Comparison of ENCODE assay signal across 1 cellular context in genomic region chr1:67748630-67749029, GRCh38.
A peak's percentile ranks its signal among the peaks of the same experiment; 100 is the strongest.
TF ChIP-seq lines count a peak whose summit lies in the region.

No MANE protein-coding gene starts in this region.

TF ChIP-seq in K562, 482 proteins besides CTCF, POLR2A, EP300 and RAD21 (continued from another document and continues in another):
- no peak for TF ChIP-seq GABPB1 (CRISPR knock-in tag; IDR thresholded peaks at IDR 0.05)
- TF ChIP-seq HNRNPUL1 (IDR thresholded peaks at IDR 0.05; ENCODE audit: low read length) = no peak
- TF ChIP-seq DMBX1 (CRISPR knock-in tag; IDR thresholded peaks at IDR 0.05; ENCODE audit: borderline replicate concordance) = 0 out of 2 replicates have a peak, but pooled peaks have one; percentile 19
- no peak for TF ChIP-seq PCBP1 (IDR thresholded peaks at IDR 0.05; ENCODE audit: low read depth, low read length, poor library complexity, severe bottlenecking)
- no peak for TF ChIP-seq PPARD (CRISPR knock-in tag; IDR thresholded peaks at IDR 0.05)
- TF ChIP-seq GTF2A2 (tag; IDR thresholded peaks at IDR 0.05) = no peak
- no peak for TF ChIP-seq ZNF444 (CRISPR knock-in tag; IDR thresholded peaks at IDR 0.05)
- no peak for TF ChIP-seq GTF2B (IDR thresholded peaks at IDR 0.05; ENCODE audit: extremely low read depth, insufficient read length)
- 0 out of 2 replicates have a peak, but pooled peaks have one; percentile 12 for TF ChIP-seq SMARCA4 (IDR thresholded peaks at IDR 0.05)
- no peak for TF ChIP-seq ZNF699 (CRISPR knock-in tag; IDR thresholded peaks at IDR 0.05; ENCODE audit: insufficient replicate concordance)
- no peak for TF ChIP-seq RBM17 (IDR thresholded peaks at IDR 0.05; ENCODE audit: borderline replicate concordance, low read depth, low read length)
- no peak for TF ChIP-seq BDP1 (IDR thresholded peaks at IDR 0.05; ENCODE audit: insufficient read depth, insufficient read length)
- TF ChIP-seq HDAC1 (IDR thresholded peaks at IDR 0.05) = 0 out of 4 replicates have a peak, but pooled peaks of 1 of the 2 experiments have one; percentile 19
- TF ChIP-seq EGR1 (conservative IDR thresholded peaks at IDR 0.05) = peak; percentile 30; the same call in 1 of the 2 replicates
- no peak for TF ChIP-seq IRF9 (tag; IDR thresholded peaks at IDR 0.05)
- TF ChIP-seq ZNF436 (CRISPR knock-in tag; IDR thresholded peaks at IDR 0.05) = no peak
- 0 out of 2 replicates have a peak, but pooled peaks have one; percentile 15 for TF ChIP-seq VEZF1 (CRISPR knock-in tag; IDR thresholded peaks at IDR 0.05)
- no peak for TF ChIP-seq POU5F1 (IDR thresholded peaks at IDR 0.05; ENCODE audit: borderline replicate concordance, low read depth, low read length, partially characterized antibody)
- no peak for TF ChIP-seq NR3C1 (CRISPR knock-in tag; IDR thresholded peaks at IDR 0.05)
- no peak for TF ChIP-seq TAF7 (tag; IDR thresholded peaks at IDR 0.05)
- no peak for TF ChIP-seq ZSCAN29 (IDR thresholded peaks at IDR 0.05)
- TF ChIP-seq EHMT2 (IDR thresholded peaks at IDR 0.05) = 0 out of 2 replicates have a peak, but pooled peaks have one; percentile 26
- TF ChIP-seq MCM5 (IDR thresholded peaks at IDR 0.05; ENCODE audit: low read depth) = no peak
- no peak for TF ChIP-seq ELF1 (tag; IDR thresholded peaks at IDR 0.05)
- no peak for TF ChIP-seq POLR3G (IDR thresholded peaks at IDR 0.05; ENCODE audit: extremely low read depth, insufficient read length, insufficient replicate concordance)
- TF ChIP-seq, protein P1, sequence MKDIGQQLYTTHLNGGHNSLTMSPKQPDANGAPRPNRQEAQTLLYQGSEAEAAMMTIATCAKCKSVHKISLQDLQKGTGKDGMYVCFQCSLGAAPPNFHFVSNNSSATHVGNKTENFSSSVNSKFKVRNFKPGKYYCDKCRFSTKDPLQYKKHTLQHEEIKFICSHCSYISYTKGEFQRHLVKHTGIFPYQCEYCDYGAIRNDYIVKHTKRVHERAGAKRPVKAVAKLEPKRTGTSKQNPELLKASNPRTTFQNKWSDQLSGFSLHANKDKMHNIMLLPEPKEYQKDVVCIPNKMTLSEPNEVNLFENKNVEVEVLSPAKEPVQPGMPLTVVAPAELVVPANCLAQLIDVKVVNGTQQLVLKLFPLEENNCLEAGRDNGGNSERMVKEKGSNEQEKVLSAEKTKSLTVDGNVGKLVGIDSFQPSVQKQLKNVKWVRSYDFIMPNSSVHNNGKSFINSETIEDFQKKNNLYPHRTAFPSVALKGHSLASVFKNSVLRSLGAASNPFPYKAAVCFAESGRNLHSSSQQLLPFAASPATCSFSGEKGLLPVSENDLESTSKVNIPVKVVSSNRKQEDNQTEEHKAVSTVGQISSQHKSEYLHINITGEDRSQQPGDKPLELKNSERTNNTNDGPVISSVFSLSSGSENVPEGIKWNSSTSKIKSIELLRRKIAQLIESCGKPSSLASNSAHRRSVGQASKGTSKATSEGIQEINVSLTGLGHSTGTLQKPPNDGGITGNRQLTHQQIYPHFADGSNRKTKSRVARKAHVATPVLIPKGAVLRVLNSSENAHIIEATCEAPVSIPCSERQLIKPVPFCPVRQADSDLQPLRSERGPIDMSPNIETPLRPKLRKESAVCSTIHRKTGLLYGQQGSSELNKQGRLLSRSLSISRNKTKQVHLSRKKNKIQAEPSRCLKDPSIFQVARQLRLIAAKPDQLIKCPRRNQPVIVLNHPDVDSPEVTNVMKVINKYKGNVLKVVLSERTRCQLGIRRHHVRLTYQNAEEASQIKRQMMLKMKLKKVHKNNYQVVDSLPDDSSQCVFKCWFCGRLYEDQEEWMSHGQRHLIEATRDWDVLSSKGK (CRISPR knock-in tag; IDR thresholded peaks at IDR 0.05) = no peak
- TF ChIP-seq CHAMP1 (IDR thresholded peaks at IDR 0.05) = no peak
- no peak for TF ChIP-seq NFRKB (IDR thresholded peaks at IDR 0.05; ENCODE audit: low read depth)
- TF ChIP-seq ZNF143 (CRISPR knock-in tag; IDR thresholded peaks at IDR 0.05) = no peak
- no peak for TF ChIP-seq HINFP (tag; conservative IDR thresholded peaks at IDR 0.05; ENCODE audit: low read depth)
- no peak for TF ChIP-seq FOXM1 (IDR thresholded peaks at IDR 0.05; ENCODE audit: low read depth)
- TF ChIP-seq FOXM1 (CRISPR knock-in tag; IDR thresholded peaks at IDR 0.05; ENCODE audit: low read depth) = no peak
- no peak for TF ChIP-seq ZNF76 (CRISPR knock-in tag; IDR thresholded peaks at IDR 0.05; ENCODE audit: borderline replicate concordance)
- TF ChIP-seq SP1 (CRISPR knock-in tag; IDR thresholded peaks at IDR 0.05) = no peak
- no peak for TF ChIP-seq TBP (optimal IDR thresholded peaks at IDR 0.05; ENCODE audit: low read depth, low read length)
- TF ChIP-seq RNF219 (CRISPR knock-in tag; IDR thresholded peaks at IDR 0.05) = no peak
- TF ChIP-seq SETDB1 (IDR thresholded peaks at IDR 0.05; ENCODE audit: low read length) = no peak
- no peak for TF ChIP-seq MAFG (tag; conservative IDR thresholded peaks at IDR 0.05)
- 0 out of 2 replicates have a peak, but pooled peaks have one; percentile 15 for TF ChIP-seq SMARCE1 (IDR thresholded peaks at IDR 0.05)
- TF ChIP-seq CCAR2 (IDR thresholded peaks at IDR 0.05; ENCODE audit: low read depth, low read length) = no peak
- no peak for TF ChIP-seq MBD1 (CRISPR knock-in tag; IDR thresholded peaks at IDR 0.05)
- TF ChIP-seq, protein P2, sequence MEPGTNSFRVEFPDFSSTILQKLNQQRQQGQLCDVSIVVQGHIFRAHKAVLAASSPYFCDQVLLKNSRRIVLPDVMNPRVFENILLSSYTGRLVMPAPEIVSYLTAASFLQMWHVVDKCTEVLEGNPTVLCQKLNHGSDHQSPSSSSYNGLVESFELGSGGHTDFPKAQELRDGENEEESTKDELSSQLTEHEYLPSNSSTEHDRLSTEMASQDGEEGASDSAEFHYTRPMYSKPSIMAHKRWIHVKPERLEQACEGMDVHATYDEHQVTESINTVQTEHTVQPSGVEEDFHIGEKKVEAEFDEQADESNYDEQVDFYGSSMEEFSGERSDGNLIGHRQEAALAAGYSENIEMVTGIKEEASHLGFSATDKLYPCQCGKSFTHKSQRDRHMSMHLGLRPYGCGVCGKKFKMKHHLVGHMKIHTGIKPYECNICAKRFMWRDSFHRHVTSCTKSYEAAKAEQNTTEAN (CRISPR knock-in tag; IDR thresholded peaks at IDR 0.05) = no peak
- TF ChIP-seq, protein P3, sequence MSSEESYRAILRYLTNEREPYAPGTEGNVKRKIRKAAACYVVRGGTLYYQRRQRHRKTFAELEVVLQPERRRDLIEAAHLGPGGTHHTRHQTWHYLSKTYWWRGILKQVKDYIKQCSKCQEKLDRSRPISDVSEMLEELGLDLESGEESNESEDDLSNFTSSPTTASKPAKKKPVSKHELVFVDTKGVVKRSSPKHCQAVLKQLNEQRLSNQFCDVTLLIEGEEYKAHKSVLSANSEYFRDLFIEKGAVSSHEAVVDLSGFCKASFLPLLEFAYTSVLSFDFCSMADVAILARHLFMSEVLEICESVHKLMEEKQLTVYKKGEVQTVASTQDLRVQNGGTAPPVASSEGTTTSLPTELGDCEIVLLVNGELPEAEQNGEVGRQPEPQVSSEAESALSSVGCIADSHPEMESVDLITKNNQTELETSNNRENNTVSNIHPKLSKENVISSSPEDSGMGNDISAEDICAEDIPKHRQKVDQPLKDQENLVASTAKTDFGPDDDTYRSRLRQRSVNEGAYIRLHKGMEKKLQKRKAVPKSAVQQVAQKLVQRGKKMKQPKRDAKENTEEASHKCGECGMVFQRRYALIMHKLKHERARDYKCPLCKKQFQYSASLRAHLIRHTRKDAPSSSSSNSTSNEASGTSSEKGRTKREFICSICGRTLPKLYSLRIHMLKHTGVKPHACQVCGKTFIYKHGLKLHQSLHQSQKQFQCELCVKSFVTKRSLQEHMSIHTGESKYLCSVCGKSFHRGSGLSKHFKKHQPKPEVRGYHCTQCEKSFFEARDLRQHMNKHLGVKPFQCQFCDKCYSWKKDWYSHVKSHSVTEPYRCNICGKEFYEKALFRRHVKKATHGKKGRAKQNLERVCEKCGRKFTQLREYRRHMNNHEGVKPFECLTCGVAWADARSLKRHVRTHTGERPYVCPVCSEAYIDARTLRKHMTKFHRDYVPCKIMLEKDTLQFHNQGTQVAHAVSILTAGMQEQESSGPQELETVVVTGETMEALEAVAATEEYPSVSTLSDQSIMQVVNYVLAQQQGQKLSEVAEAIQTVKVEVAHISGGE (CRISPR knock-in tag; IDR thresholded peaks at IDR 0.05) = no peak
- no peak for TF ChIP-seq KLF6 (CRISPR knock-in tag; IDR thresholded peaks at IDR 0.05; ENCODE audit: borderline replicate concordance)
- 0 out of 2 replicates have a peak, but pooled peaks have one; percentile 22 for TF ChIP-seq LEF1 (IDR thresholded peaks at IDR 0.05)
